ENCODE assay signal across 8 cellular contexts in the genomic region with DNA sequence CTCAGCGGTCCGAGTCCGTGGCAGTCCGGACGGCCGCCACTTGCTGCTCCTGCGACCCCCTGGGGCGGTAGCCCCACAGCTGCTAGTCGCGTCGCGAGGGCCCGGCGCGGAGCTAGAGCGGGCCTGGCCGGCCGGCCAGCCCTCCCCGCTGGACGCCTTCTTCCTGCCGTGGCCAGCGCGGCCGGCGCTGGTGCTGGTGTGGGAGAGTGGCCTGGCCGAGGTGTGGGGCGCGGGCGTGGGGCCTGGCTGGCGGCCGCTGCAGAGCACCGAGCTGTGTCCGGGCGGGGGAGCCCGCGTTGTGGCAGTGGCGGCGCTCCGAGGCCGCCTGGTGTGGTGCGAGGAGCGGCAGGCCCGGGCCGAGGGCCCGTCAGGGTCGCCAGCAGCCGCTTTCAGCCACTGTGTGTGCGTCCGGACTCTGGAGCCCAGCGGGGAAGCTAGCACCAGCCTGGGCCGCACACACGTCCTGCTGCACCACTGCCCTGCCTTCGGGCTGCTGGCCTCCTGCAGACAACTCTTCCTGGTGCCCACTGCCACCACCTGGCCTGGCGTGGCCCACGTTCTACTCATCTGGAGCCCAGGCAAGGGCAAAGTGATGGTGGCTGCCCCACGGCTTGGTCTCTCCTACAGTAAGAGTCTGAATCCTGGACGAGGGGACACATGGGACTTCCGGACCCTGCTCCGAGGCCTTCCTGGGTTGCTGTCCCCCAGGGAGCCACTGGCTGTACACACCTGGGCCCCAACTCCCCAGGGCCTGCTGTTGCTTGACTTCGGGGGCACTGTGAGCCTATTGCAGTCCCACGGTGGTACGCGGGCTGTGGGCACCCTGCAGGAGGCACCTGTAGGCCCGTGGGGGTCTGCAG. TPM values are rescaled to one million over a fixed set of nuclear protein-coding genes. Genes with fewer than 3 reads are reported as not detected.
DNase-seq lines count a peak whose midpoint lies in the region; ATAC-seq and TF ChIP-seq lines count a peak whose summit lies in the region.

No MANE protein-coding gene starts in this region.

- POLR2A ChIA-PET in OCI-LY7 (lab: Charles Lee): interaction anchor here (0.6 kb wide), 1 partner anchor 9 kb away, joined by 4 read pairs; no protein-coding TSS in a partner anchor

- H3K4me2 ChIP-seq in OCI-LY7 (ENCODE audit: low read length): peak overlapping the region; percentile 85

- CTCF ChIA-PET in OCI-LY7 (lab: Charles Lee; ENCODE audit: unreplicated experiment): no interaction called here

- H3K9ac ChIP-seq in iPS-15b (ENCODE audit: low read depth, low read length): peak overlapping the region; percentile 70
- peak overlapping the region; percentile 78 to 96 (median 88) for H3K9ac ChIP-seq in skeletal muscle tissue (ENCODE audit: low read depth in 1 of 3, low read length in 3 of 3)

- H3K4me3 ChIP-seq in OCI-LY7 (ENCODE audit: low read depth, low read length, poor library complexity, severe bottlenecking): peak overlapping the region; percentile 100
- peak overlapping the region; percentile 76 for H3K4me3 ChIP-seq in iPS-15b (ENCODE audit: low read depth, low read length)
- peak overlapping the region; percentile 70 to 91 (median 88) for H3K4me3 ChIP-seq in skeletal muscle tissue (ENCODE audit: low read length in 3 of 3)

- intact Hi-C loops in OCI-LY7 (cut with micrococcal nuclease; ENCODE audit: unreplicated experiment): loop anchor here (1.0 to 2.0 kb wide), 2 partner anchors 9 to 49 kb away; a partner anchor contains a TSS

- TF ChIP-seq CTCF in OCI-LY7 (conservative IDR thresholded peaks at IDR 0.05; ENCODE audit: low read length): 0 out of 2 replicates have a peak, but pooled peaks have one; percentile 12

- H3K27ac ChIP-seq in OCI-LY7 (ENCODE audit: low read depth, low read length, poor library complexity, severe bottlenecking) (peak overlapping the region; percentile 36), skeletal muscle tissue (ENCODE audit: low read depth, low read length) (peak overlapping the region; percentile 76)

- peaks cover 7% of the 10 kb centered on the region; the same call in 1 of the 2 replicates for H3K79me2 ChIP-seq in OCI-LY7 (ENCODE audit: insufficient read depth, low read depth, low read length)

- H3K36me3 ChIP-seq in OCI-LY7 (ENCODE audit: insufficient read depth, low read length) (peaks cover 20% of the 10 kb centered on the region; the same call in 1 of the 2 replicates), iPS-15b (ENCODE audit: control insufficient read depth, insufficient read depth, low read length) (no peaks in the 10 kb centered on the region), skeletal muscle tissue (ENCODE audit: control insufficient read depth in 3 of 3, insufficient read depth in 3 of 3, low read length in 3 of 3) (peaks cover 0 to 11% (median 5%) of the 10 kb centered on the region in 3 donors)

- no peaks in the 10 kb centered on the region; the same call in 1 of the 2 replicates for H4K20me1 ChIP-seq in OCI-LY7 (ENCODE audit: insufficient read depth, low read length)

- H3K27me3 ChIP-seq in iPS-15b (ENCODE audit: control insufficient read depth, insufficient read depth, low read length) (peaks cover 6% of the 10 kb centered on the region), skeletal muscle tissue (ENCODE audit: control insufficient read depth in 3 of 3, insufficient read depth in 3 of 3, low read length in 3 of 3) (no peaks in the 10 kb centered on the region)

- no peaks in the 10 kb centered on the region for H3K9me2 ChIP-seq in OCI-LY7 (ENCODE audit: insufficient read depth, low read length)

- H3K4me1 ChIP-seq in OCI-LY7 (ENCODE audit: insufficient read depth, low read length, poor library complexity, severe bottlenecking) (peaks cover 17% of the 10 kb centered on the region), iPS-15b (ENCODE audit: control insufficient read depth, insufficient read depth, low read length) (peaks cover 4% of the 10 kb centered on the region), skeletal muscle tissue (ENCODE audit: control insufficient read depth in 3 of 3, insufficient read depth in 3 of 3, low read length in 3 of 3) (peaks cover 29 to 39% (median 34%) of the 10 kb centered on the region in 3 donors)

- ATAC-seq in HG02642 (IDR thresholded peaks at IDR 0.05; ENCODE audit: poor library complexity, unreplicated experiment) (peak; percentile 30), HG03432 (IDR thresholded peaks at IDR 0.05; ENCODE audit: unreplicated experiment) (no peak)

- no peaks in the 10 kb centered on the region for H3K9me3 ChIP-seq in OCI-LY7 (ENCODE audit: low read length)
- no peaks in the 10 kb centered on the region for H3K9me3 ChIP-seq in iPS-15b (ENCODE audit: control insufficient read depth, insufficient read depth, low read length)
- H3K9me3 ChIP-seq in skeletal muscle tissue (ENCODE audit: control insufficient read depth in 3 of 3, low read length in 3 of 3): no peaks in the 10 kb centered on the region

- DNase-seq in activated gamma-delta T cell treated with Interleukin-2 at 50 U/mL for 16 hours (peak; percentile 5), activated gamma-delta T cell (lab: John Stamatoyannopoulos, UW) (no peak), OCI-LY7 (ENCODE audit: low spot score) (peak; percentile 48), astrocyte of the hippocampus (ENCODE audit: low read depth, low spot score) (peak; percentile 72)

- peak overlapping the region; percentile 91 for H2AFZ ChIP-seq in OCI-LY7 (ENCODE audit: low read length)

- BruUV-seq in OCI-LY7 (replicated peaks; lab: Mats Ljungman, UMichigan): no TSS peak

RNA-seq across cellular contexts. Expression of a gene that starts 0.6 kb away (rescaled TPM):
- total RNA-seq in OCI-LY7 (2014; rRNA removed; shearing (Covaris generic)): 23.8 and 28.2 TPM in 2 replicates
- total RNA-seq in OCI-LY7 (2022) (19.2 and 21.7 TPM in 2 replicates), skeletal muscle tissue (16.7 TPM)

RNA-seq across cellular contexts. Expression of a gene that starts 9.8 kb away (rescaled TPM):
- 5.7 and 7.9 TPM in 2 replicates for total RNA-seq in OCI-LY7 (2014; rRNA removed; shearing (Covaris generic))
- 19.3 and 24.3 TPM in 2 replicates for total RNA-seq in OCI-LY7 (2022)
- total RNA-seq in skeletal muscle tissue: 13.0 TPM

RNA-seq across cellular contexts. Expression of a gene that starts 54.4 kb away (rescaled TPM):
- total RNA-seq in OCI-LY7 (2014; rRNA removed; shearing (Covaris generic)): 50.8 and 58.6 TPM in 2 replicates
- total RNA-seq in OCI-LY7 (2022) (60.9 and 64.8 TPM in 2 replicates), skeletal muscle tissue (29.2 TPM)
